8 cellular contexts compared by ENCODE assay signal in the genomic region with DNA sequence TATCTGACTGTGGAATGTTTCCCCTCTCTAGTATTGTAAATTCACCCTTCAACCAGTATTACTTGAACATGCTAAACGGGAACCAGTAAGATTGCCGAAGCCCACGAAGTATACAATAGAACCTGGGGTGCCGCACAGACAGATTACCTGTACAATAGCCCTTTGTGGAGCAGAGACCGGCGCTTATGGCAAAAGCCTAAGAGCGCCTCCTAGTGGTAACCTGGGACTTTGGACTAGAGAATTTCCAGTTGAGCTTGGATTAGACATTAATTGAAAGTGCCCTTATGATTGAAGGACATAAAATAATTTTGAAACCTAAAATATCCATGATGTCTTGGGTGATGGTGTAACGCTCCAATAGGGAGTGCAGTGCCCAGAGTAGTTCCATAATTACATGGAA. TPM values are rescaled to one million over a fixed set of nuclear protein-coding genes. Genes with fewer than 3 reads are reported as not detected.
DNase-seq lines count a peak whose midpoint lies in the region; ATAC-seq and TF ChIP-seq lines count a peak whose summit lies in the region.

No MANE protein-coding gene starts in this region.

- no peaks in the 10 kb centered on the region for H3K36me3 Mint-ChIP-seq in CD8-positive, alpha-beta T cell
- peaks cover 0 to 6% (median 0%) of the 10 kb centered on the region in 5 donors for H3K36me3 Mint-ChIP-seq in naive thymus-derived CD4-positive, alpha-beta T cell

- intact Hi-C loops in CD8-positive, alpha-beta T cell (cut with DNase I, micrococcal nuclease) = loop anchor here (1.0 to 10.0 kb wide), 10 partner anchors 100 to 627 kb away; partner anchors contain the start of genes CDK16 (in 1 of the 2), ELK1 (in 1 of the 2), NDUFB11 (in 1 of the 2) and SLC9A7 (in 1 of the 2)
- intact Hi-C loops in naive thymus-derived CD4-positive, alpha-beta T cell (cut with micrococcal nuclease) = loop anchor here (1.0 to 10.0 kb wide), 11 partner anchors 72 to 548 kb away; partner anchors contain the start of genes UBA1 (in 2 of the 2), ELK1 (in 1 of the 2), RP2 (in 1 of the 2) and USP11 (in 1 of the 2)

- H3K9me3 ChIP-seq in CD8-positive, alpha-beta T cell (ENCODE audit: low read length) = no peaks in the 10 kb centered on the region
- no peaks in the 10 kb centered on the region for H3K9me3 ChIP-seq in naive thymus-derived CD4-positive, alpha-beta T cell (ENCODE audit: control insufficient read depth in 2 of 3, low read length in 3 of 3)

- H3K27me3 Mint-ChIP-seq in CD8-positive, alpha-beta T cell (ENCODE audit: low read depth) = no peaks in the 10 kb centered on the region
- H3K27me3 Mint-ChIP-seq in naive thymus-derived CD4-positive, alpha-beta T cell = no peaks in the 10 kb centered on the region

- H3K4me1 ChIP-seq in CD8-positive, alpha-beta T cell (ENCODE audit: insufficient read depth, low read length) = peaks cover 22% of the 10 kb centered on the region
- peaks cover 4 to 10% of the 10 kb centered on the region in 2 donors for H3K4me1 ChIP-seq in naive thymus-derived CD4-positive, alpha-beta T cell (ENCODE audit: control insufficient read depth in 2 of 2, insufficient read depth in 2 of 2, low read length in 2 of 2)

- peak; percentile 63 for TF ChIP-seq CTCF in CD8-positive, alpha-beta T cell (IDR thresholded peaks at IDR 0.05)

- H3K36me3 ChIP-seq in CD8-positive, alpha-beta T cell (ENCODE audit: insufficient read depth, low read length) = no peaks in the 10 kb centered on the region
- H3K36me3 ChIP-seq in naive thymus-derived CD4-positive, alpha-beta T cell (ENCODE audit: control insufficient read depth in 2 of 3, insufficient read depth in 3 of 3, low read length in 3 of 3) = no peaks in the 10 kb centered on the region

- H3K4me3 Mint-ChIP-seq in CD8-positive, alpha-beta T cell = peak overlapping the region; percentile 35
- H3K4me3 Mint-ChIP-seq in naive thymus-derived CD4-positive, alpha-beta T cell = peak overlapping the region in 3 of 10 donors; percentile 31 to 39 (median 37)

- H3K27ac Mint-ChIP-seq in CD8-positive, alpha-beta T cell = peak overlapping the region; percentile 81
- H3K27ac Mint-ChIP-seq in naive thymus-derived CD4-positive, alpha-beta T cell = peak overlapping the region in 3 of 9 donors; percentile 45 to 73 (median 67)

- no peak overlapping the region for H3K27ac ChIP-seq in CD8-positive, alpha-beta T cell (ENCODE audit: low read depth, low read length)
- H3K27ac ChIP-seq in naive thymus-derived CD4-positive, alpha-beta T cell (ENCODE audit: low read depth, low read length) = no peak overlapping the region

- H3K4me3 ChIP-seq in CD8-positive, alpha-beta T cell (ENCODE audit: low read depth, low read length) = no peak overlapping the region
- no peak overlapping the region for H3K4me3 ChIP-seq in naive thymus-derived CD4-positive, alpha-beta T cell (ENCODE audit: low read length)

- CTCF ChIA-PET in CD8-positive, alpha-beta T cell (lab: Charles Lee) = interaction anchor here (0.6 to 4.2 kb wide), 16 partner anchors 10 to 194 kb away, joined by 3 to 41 read pairs (median 5); no protein-coding TSS in a partner anchor
- CTCF ChIA-PET in naive thymus-derived CD4-positive, alpha-beta T cell (lab: Charles Lee) = interaction anchor here (0.6 to 2.6 kb wide), 15 partner anchors 15 to 214 kb away, joined by 3 to 13 read pairs (median 4); partner anchors contain the start of gene USP11

- H3K4me1 Mint-ChIP-seq in CD8-positive, alpha-beta T cell (ENCODE audit: low read depth) = peaks cover 23% of the 10 kb centered on the region
- H3K4me1 Mint-ChIP-seq in naive thymus-derived CD4-positive, alpha-beta T cell = peaks cover 11 to 39% (median 31%) of the 10 kb centered on the region in 7 donors

- POLR2A ChIA-PET in CD8-positive, alpha-beta T cell (lab: Charles Lee) = interaction anchor here (0.8 to 1.8 kb wide), 5 partner anchors 139 to 255 kb away, joined by 3 to 10 read pairs (median 4); partner anchors contain the start of gene USP11
- POLR2A ChIA-PET in naive thymus-derived CD4-positive, alpha-beta T cell (lab: Charles Lee) = interaction anchor here (0.6 to 2.6 kb wide), 9 partner anchors 44 to 194 kb away, joined by 3 to 18 read pairs (median 3); partner anchors contain the start of genes CDK16 and USP11

- DNase-seq in CD8-positive, alpha-beta T cell = peak; percentile 41 to 82 (median 64)
- DNase-seq in HT-29 (ENCODE audit: low spot score) = peak; percentile 85
- peak; percentile 13 for DNase-seq in NOMO-1 treated with dmso at 0.1 percent for 144 hours (lab: John Stamatoyannopoulos, UW; ENCODE audit: unreplicated experiment)
- DNase-seq in activated CD8-positive, alpha-beta memory T cell treated with anti-CD3 and anti-CD28 coated beads, Interleukin-2, amount 50 U/mL, for 4 hours = peak; percentile 72
- peak; percentile 27 to 83 (median 67) for DNase-seq in naive thymus-derived CD4-positive, alpha-beta T cell
- peak; percentile 37 to 85 (median 60) for DNase-seq in stimulated activated naive CD4-positive, alpha-beta T cell (lab: John Stamatoyannopoulos, UW)

- H3K27me3 ChIP-seq in CD8-positive, alpha-beta T cell (ENCODE audit: insufficient read depth, low read length) = no peaks in the 10 kb centered on the region
- H3K27me3 ChIP-seq in naive thymus-derived CD4-positive, alpha-beta T cell (ENCODE audit: control insufficient read depth in 2 of 2, insufficient read depth in 2 of 2, low read length in 2 of 2) = no peaks in the 10 kb centered on the region

- no peaks in the 10 kb centered on the region for H3K9me3 Mint-ChIP-seq in CD8-positive, alpha-beta T cell
- peaks cover 0 to 10% (median 0%) of the 10 kb centered on the region in 11 donors for H3K9me3 Mint-ChIP-seq in naive thymus-derived CD4-positive, alpha-beta T cell

- ATAC-seq in CD8-positive, alpha-beta T cell = peak; percentile 49
- peak; percentile 78 for ATAC-seq in esophagus mucosa
- ATAC-seq in naive thymus-derived CD4-positive, alpha-beta T cell = peak; percentile 86
- ATAC-seq in GM18861 (IDR thresholded peaks at IDR 0.05; ENCODE audit: unreplicated experiment) = no peak

RNA-seq across cellular contexts. Expression of gene ZNF157, which starts 14.1 kb away (rescaled TPM):
- total RNA-seq in CD8-positive, alpha-beta T cell = under 1 TPM; 0.43 to 0.56 TPM
- not detected in 2 replicates for total RNA-seq in HT-29 (2014; rRNA removed; shearing (Covaris generic))
- 0.16 TPM for total RNA-seq in esophagus mucosa
- 1 to 10 TPM in 3 of 5 experiments, under 1 TPM in 2; 0.27 to 2.4 (median 1.6) TPM for total RNA-seq in naive thymus-derived CD4-positive, alpha-beta T cell
- under 1 TPM; 0.21 to 0.92 TPM for polyA plus RNA-seq in naive thymus-derived CD4-positive, alpha-beta T cell

Comparison
In these comparisons a context has a peak if more than half of its experiments do, and no peak if none do; other contexts are left out.
1. DNase-seq: peak in every context shown above with its lines; median percentile 85 in HT-29; 72 in activated CD8-positive, alpha-beta memory T cell treated with anti-CD3 and anti-CD28 coated beads, Interleukin-2, amount 50 U/mL, for 4 hours; 67 in naive thymus-derived CD4-positive, alpha-beta T cell; 64 in CD8-positive, alpha-beta T cell; 60 in stimulated activated naive CD4-positive, alpha-beta T cell; 13 in NOMO-1 treated with dmso at 0.1 percent for 144 hours.